Comparison of ENCODE assay signal across 15 cellular contexts in genomic region chr14:103016071-103016470, GRCh38. TPM values are rescaled to one million over a fixed set of nuclear protein-coding genes. Genes with fewer than 3 reads are reported as not detected.
DNase-seq lines count a peak whose midpoint lies in the region; ATAC-seq and TF ChIP-seq lines count a peak whose summit lies in the region.
"Had no signal": no experiment of that assay in that cellular context is flagged by ENCODE, and none has a peak within 500 bp of the region (broad histone marks: within the 10 kb centered on the region; RNA-seq: fewer than 3 reads in every experiment).

No MANE protein-coding gene starts in this region.

- WGBS in heart right ventricle, 2 donors = 63 to 65% methylated on average over 9 of the region's 9 CpGs
- 49% methylated on average over 9 of the region's 9 CpGs for WGBS in prostate gland
- 76 to 79% (median 78%) methylated on average over 9 of the region's 9 CpGs for WGBS in ovary, 3 donors

- H3K4me1 ChIP-seq in heart right ventricle = peaks cover 7 to 69% (median 50%) of the 10 kb centered on the region in 9 donors
- H3K4me1 ChIP-seq in prostate gland (replicated peaks) = peaks cover 2% of the 10 kb centered on the region
- H3K4me1 ChIP-seq in ovary (ENCODE audit: insufficient read depth) = peaks cover 32% of the 10 kb centered on the region

- no peak overlapping the region for H3K4me3 ChIP-seq in heart right ventricle
- no peak overlapping the region for H3K4me3 ChIP-seq in prostate gland
- H3K4me3 ChIP-seq in ovary = no peak overlapping the region

- H3K36me3 ChIP-seq in heart right ventricle (peaks cover 0 to 10% (median 0%) of the 10 kb centered on the region in 9 donors), prostate gland (no peaks in the 10 kb centered on the region), ovary (no peaks in the 10 kb centered on the region)

- intact Hi-C loops in heart right ventricle (cut with DNase I) = no loop called here
- intact Hi-C loops in prostate gland (cut with DNase I) = no loop called here
- intact Hi-C loops in ovary (cut with DNase I) = no loop called here

- TF ChIP-seq CTCF in heart right ventricle (IDR thresholded peaks at IDR 0.05) (no peak), prostate gland (IDR thresholded peaks at IDR 0.05) (no peak), ovary (IDR thresholded peaks at IDR 0.05) (no peak)

- DNase-seq in DMS79 treated with DMSO at 0.1 percent for 48 hours (lab: John Stamatoyannopoulos, UW) (peak; percentile 24), DMS79 (lab: John Stamatoyannopoulos, UW) (no peak), NCI-H69 (lab: John Stamatoyannopoulos, UW) (peak; percentile 46), heart right ventricle (peak in 1 of 2 donors; percentile 49), prostate gland (ENCODE audit: low spot score) (peak; percentile 50), RKO (ENCODE audit: low spot score) (no peak), NCI-H187 (lab: John Stamatoyannopoulos, UW) (no peak), ovary (no peak)
- DNase-seq: activated CD8-positive, alpha-beta T cell treated with anti-CD3 and anti-CD28 coated beads, Interleukin-2, amount 10 ng/mL, durations not matched to agents 7 days and 5 days; activated naive CD8-positive, alpha-beta T cell treated with anti-CD3 and anti-CD28 coated beads, Interleukin-2, amount 10 ng/mL, durations not matched to agents 7 days and 5 days; activated T-cell treated with anti-CD3 and anti-CD28 coated beads, Interleukin-2, amount 50 U/mL, for 48 hours; DMS53; kidney glomerular epithelial cell; SHP77 treated with DMSO at 0.1 percent for 48 hours had no signal

- TF ChIP-seq POLR2A in prostate gland (IDR thresholded peaks at IDR 0.05) (no peak), ovary (IDR thresholded peaks at IDR 0.05) (no peak)

- no peak for TF ChIP-seq EP300 in ovary (IDR thresholded peaks at IDR 0.05)

- peak in 5 of 8 donors; percentile 5 to 61 (median 30) for ATAC-seq in heart right ventricle
- ATAC-seq: activated CD8-positive, alpha-beta T cell treated with anti-CD3 and anti-CD28 coated beads, Interleukin-2, amount 10 ng/mL, durations not matched to agents 7 days and 5 days had no signal

- H3K27ac ChIP-seq in heart right ventricle (no peak overlapping the region), prostate gland (no peak overlapping the region), ovary (no peak overlapping the region)
- H3K27ac ChIP-seq: HL-60 had no signal

- H3K27me3 ChIP-seq in heart right ventricle (no peaks in the 10 kb centered on the region), prostate gland (replicated peaks; ENCODE audit: insufficient read depth) (no peaks in the 10 kb centered on the region), ovary (no peaks in the 10 kb centered on the region)

- H3K9me3 ChIP-seq in heart right ventricle (no peaks in the 10 kb centered on the region), prostate gland (no peaks in the 10 kb centered on the region), ovary (no peaks in the 10 kb centered on the region)

RNA-seq across cellular contexts. Expression of gene CDC42BPB, which starts 41.3 kb away (rescaled TPM):
- total RNA-seq in heart right ventricle (10 to 100 TPM; 60.8 to 83.6 (median 70.1) TPM), prostate gland (100 to 1,000 TPM in 1 of 2 donors, 10 to 100 TPM in 1; 78.9 to 172 TPM), ovary (100 to 1,000 TPM in 2 of 7 donors, 10 to 100 TPM in 5; 55.7 to 103 (median 82.5) TPM)
- polyA plus RNA-seq in heart right ventricle (10 to 100 TPM; 29.6 to 31.2 TPM), ovary (10 to 100 TPM; 50.0 to 54.1 TPM)

Comparison
In these comparisons a context has a peak if more than half of its experiments do, and no peak if none do; other contexts are left out.
1. DNase-seq: peak in DMS79 treated with DMSO at 0.1 percent for 48 hours (single experiment), NCI-H69 (single experiment) and prostate gland (single experiment); none in DMS79 (single experiment), RKO (single experiment), NCI-H187 (0 of 2) and ovary (0 of 5).